Comparison of ENCODE assay signal across 2 cellular contexts in genomic region chr12:6336079-6336858, GRCh38.
TF ChIP-seq lines count a peak whose summit lies in the region.

No MANE protein-coding gene starts in this region.

TF ChIP-seq in SK-N-SH, 30 proteins besides CTCF, POLR2A, EP300 and RAD21 (continued from another document):
- TF ChIP-seq IRF3 (IDR thresholded peaks at IDR 0.05; ENCODE audit: low read depth, low read length) (no peak), MXI1 (IDR thresholded peaks at IDR 0.05; ENCODE audit: low read depth, low read length) (peak; percentile 46), RFX5 (IDR thresholded peaks at IDR 0.05; ENCODE audit: low read length) (no peak), FOXJ3 (CRISPR knock-in tag; IDR thresholded peaks at IDR 0.05) (no peak), SIN3A (IDR thresholded peaks at IDR 0.05; ENCODE audit: borderline replicate concordance, low read depth, low read length) (0 out of 2 replicates have a peak, but pooled peaks have one; percentile 14), MEF2A (IDR thresholded peaks at IDR 0.05; ENCODE audit: borderline replicate concordance, low read depth) (no peak)

TF ChIP-seq in K562, 482 proteins besides CTCF, POLR2A, EP300 and RAD21 (continued from another document and continues in another):
- no peak for TF ChIP-seq ATF1 (CRISPR knock-in tag; IDR thresholded peaks at IDR 0.05)
- TF ChIP-seq ATF1 (tag; IDR thresholded peaks at IDR 0.05), result peak; percentile 47; the same call in 1 of the 2 replicates
- TF ChIP-seq HDGF (IDR thresholded peaks at IDR 0.05), result 0 out of 2 replicates have a peak, but pooled peaks have one; percentile 43
- no peak for TF ChIP-seq PRMT5 (CRISPR knock-in tag; IDR thresholded peaks at IDR 0.05)
- peak; percentile 4; the same call in 1 of the 2 replicates for TF ChIP-seq SPI1 (IDR thresholded peaks at IDR 0.05; ENCODE audit: borderline replicate concordance, low read depth, low read length)
- TF ChIP-seq RB1 (IDR thresholded peaks at IDR 0.05; ENCODE audit: low read depth), result no peak
- TF ChIP-seq ARID4B (CRISPR knock-in tag; IDR thresholded peaks at IDR 0.05), result peak; percentile 47; the same call in 1 of the 2 replicates
- 0 out of 2 replicates have a peak, but pooled peaks have one; percentile 8 for TF ChIP-seq BRD4 (IDR thresholded peaks at IDR 0.05)
- peak; percentile 87 for TF ChIP-seq MAX (CRISPR knock-in tag; IDR thresholded peaks at IDR 0.05)
- TF ChIP-seq ZNF639 (CRISPR knock-in tag; conservative IDR thresholded peaks at IDR 0.05 in 1 of 2, IDR thresholded peaks at IDR 0.05 in 1 of 2), result peak in 1 of 2 experiments; percentile 50; a peak in 1 of 4 replicates
- 0 out of 2 replicates have a peak, but pooled peaks have one; percentile 7 for TF ChIP-seq ZFX (CRISPR knock-in tag; IDR thresholded peaks at IDR 0.05)
- TF ChIP-seq NFE2 (IDR thresholded peaks at IDR 0.05; ENCODE audit: low read depth), result peak; percentile 98
- no peak for TF ChIP-seq ZNF561 (CRISPR knock-in tag; conservative IDR thresholded peaks at IDR 0.05)
- peak; percentile 62 for TF ChIP-seq TBP (optimal IDR thresholded peaks at IDR 0.05; ENCODE audit: low read depth, low read length)
- TF ChIP-seq L3MBTL2 (IDR thresholded peaks at IDR 0.05), result peak; percentile 74
- no peak; a peak in 1 of 4 replicates for TF ChIP-seq TRIM24 (IDR thresholded peaks at IDR 0.05)
- TF ChIP-seq NFRKB (IDR thresholded peaks at IDR 0.05; ENCODE audit: low read depth), result peak; percentile 76; the same call in 1 of the 2 replicates
- TF ChIP-seq SOX6 (IDR thresholded peaks at IDR 0.05), result peak; percentile 27; the same call in 1 of the 2 replicates
- TF ChIP-seq HDAC2 (IDR thresholded peaks at IDR 0.05), result peak; percentile 71; the same call in 1 of the 2 replicates
- no peak for TF ChIP-seq RERE (CRISPR knock-in tag; IDR thresholded peaks at IDR 0.05; ENCODE audit: borderline replicate concordance)
- TF ChIP-seq POLR2G (IDR thresholded peaks at IDR 0.05; ENCODE audit: low read depth, low read length), result peak; percentile 81
- TF ChIP-seq KAT7 (CRISPR knock-in tag; IDR thresholded peaks at IDR 0.05; ENCODE audit: borderline replicate concordance), result no peak
- TF ChIP-seq GATA2 (CRISPR knock-in tag; IDR thresholded peaks at IDR 0.05), result no peak
- TF ChIP-seq ID3 (CRISPR knock-in tag; IDR thresholded peaks at IDR 0.05), result no peak
- 0 out of 2 replicates have a peak, but pooled peaks have one; percentile 7 for TF ChIP-seq ID3 (tag; IDR thresholded peaks at IDR 0.05)
- peak; percentile 94 for TF ChIP-seq BACH1 (tag; IDR thresholded peaks at IDR 0.05)
- peak; percentile 75 for TF ChIP-seq RAD51 (IDR thresholded peaks at IDR 0.05; ENCODE audit: borderline replicate concordance, low read depth)
- 0 out of 2 replicates have a peak, but pooled peaks have one; percentile 22 for TF ChIP-seq JUNB (CRISPR knock-in tag; conservative IDR thresholded peaks at IDR 0.05)
- TF ChIP-seq TAF1 (IDR thresholded peaks at IDR 0.05; ENCODE audit: control insufficient read depth, extremely low read depth, insufficient read depth, low read length, severe bottlenecking), result peak; percentile 63
- TF ChIP-seq ZNF830 (CRISPR knock-in tag; IDR thresholded peaks at IDR 0.05), result no peak
- no peak for TF ChIP-seq TSC22D4 (tag; IDR thresholded peaks at IDR 0.05)
- TF ChIP-seq ZZZ3 (IDR thresholded peaks at IDR 0.05), result no peak
- TF ChIP-seq TAF9B (IDR thresholded peaks at IDR 0.05; ENCODE audit: partially characterized antibody), result peak; percentile 62
- peak; percentile 28 to 71 for TF ChIP-seq E2F6 (IDR thresholded peaks at IDR 0.05; ENCODE audit: borderline replicate concordance in 1 of 2, extremely low read depth in 1 of 2, insufficient read depth in 1 of 2, insufficient read length in 1 of 2, low read depth in 1 of 2, low read length in 1 of 2, poor library complexity in 1 of 2, severe bottlenecking in 1 of 2)
- TF ChIP-seq MTA3 (IDR thresholded peaks at IDR 0.05; ENCODE audit: borderline replicate concordance), result 0 out of 2 replicates have a peak, but pooled peaks have one; percentile 1
- no peak for TF ChIP-seq TAF15 (IDR thresholded peaks at IDR 0.05; ENCODE audit: low read depth, low read length)
- TF ChIP-seq ZNF395 (CRISPR knock-in tag; IDR thresholded peaks at IDR 0.05), result peak; percentile 67
- peak in 1 of 2 experiments; percentile 55; a peak in 3 of 4 replicates for TF ChIP-seq RCOR1 (IDR thresholded peaks at IDR 0.05; ENCODE audit: borderline replicate concordance in 1 of 2, low read depth in 2 of 2, low read length in 2 of 2)
